ENCODE assay signal across 5 cellular contexts in the genomic region with DNA sequence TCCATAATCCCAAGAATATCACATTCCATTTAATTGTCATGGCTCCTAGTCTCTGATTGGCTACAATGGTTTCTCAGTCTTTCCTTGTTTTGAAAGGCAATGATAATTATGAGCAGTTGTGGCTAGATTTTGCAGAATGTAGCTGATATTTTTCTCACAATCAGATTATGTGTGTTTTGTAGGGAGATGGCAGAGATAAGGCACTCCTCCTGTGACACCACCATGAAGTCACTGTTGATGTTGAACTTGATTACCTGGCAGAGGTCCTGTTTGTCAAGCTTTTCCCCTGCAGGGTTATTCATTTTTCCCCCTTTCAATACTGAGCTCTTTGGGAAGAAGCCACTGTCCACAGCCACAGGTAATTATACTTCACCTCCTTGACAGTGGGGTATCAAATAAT.
"Had no signal": no experiment of that assay in that cellular context is flagged by ENCODE, and none has a peak within 500 bp of the region (broad histone marks: within the 10 kb centered on the region; RNA-seq: fewer than 3 reads in every experiment).

No MANE protein-coding gene starts in this region.

- H3K4me3 ChIP-seq: GM23338, K562 had no signal

- DNase-seq: H9, HCEC 1CT, IMR-90 had no signal
